4 cellular contexts compared by ENCODE assay signal in the genomic region with DNA sequence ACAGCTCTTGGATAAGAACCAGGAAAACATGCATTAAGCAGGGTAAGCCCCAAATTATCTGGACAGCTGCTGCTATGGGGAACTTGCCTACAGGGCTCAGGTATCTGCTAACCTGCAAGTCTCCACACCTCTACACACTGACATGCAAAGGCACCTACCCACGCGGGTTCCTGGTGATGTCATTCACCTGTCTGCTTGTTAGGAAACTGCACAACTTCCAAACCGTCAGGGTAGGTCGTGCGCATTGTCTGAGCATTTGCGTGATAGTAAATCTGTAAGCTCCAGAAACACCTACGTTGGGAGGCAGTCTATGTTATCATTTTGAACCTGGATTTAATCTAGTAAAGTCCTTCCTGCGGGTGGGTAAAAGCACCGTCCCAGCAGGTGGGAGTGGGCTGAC. TPM values are rescaled to one million over a fixed set of nuclear protein-coding genes. Genes with fewer than 3 reads are reported as not detected.
"Had no signal": no experiment of that assay in that cellular context is flagged by ENCODE, and none has a peak within 500 bp of the region (broad histone marks: within the 10 kb centered on the region; RNA-seq: fewer than 3 reads in every experiment).

No MANE protein-coding gene starts in this region.

RNA-seq across cellular contexts. Expression of a gene that starts 42.5 kb away (rescaled TPM):
- total RNA-seq: LHCN-M2, M059J, MCF 10A, NCI-H460 had no signal
